In genomic region chr1:198267056-198267455, GRCh38 we compare ENCODE assay signal across 2 cellular contexts.
A peak's percentile ranks its signal among the peaks of the same experiment; 100 is the strongest.
TF ChIP-seq lines count a peak whose summit lies in the region.

No MANE protein-coding gene starts in this region.

TF ChIP-seq in IMR-90, 13 proteins besides CTCF, POLR2A, EP300 and RAD21:
- TF ChIP-seq, protein P1, sequence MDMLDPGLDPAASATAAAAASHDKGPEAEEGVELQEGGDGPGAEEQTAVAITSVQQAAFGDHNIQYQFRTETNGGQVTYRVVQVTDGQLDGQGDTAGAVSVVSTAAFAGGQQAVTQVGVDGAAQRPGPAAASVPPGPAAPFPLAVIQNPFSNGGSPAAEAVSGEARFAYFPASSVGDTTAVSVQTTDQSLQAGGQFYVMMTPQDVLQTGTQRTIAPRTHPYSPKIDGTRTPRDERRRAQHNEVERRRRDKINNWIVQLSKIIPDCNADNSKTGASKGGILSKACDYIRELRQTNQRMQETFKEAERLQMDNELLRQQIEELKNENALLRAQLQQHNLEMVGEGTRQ (IDR thresholded peaks at IDR 0.05; ENCODE audit: low read depth, low read length), result no peak
- TF ChIP-seq MAFK (IDR thresholded peaks at IDR 0.05; ENCODE audit: low read depth, low read length) (no peak), MAZ (IDR thresholded peaks at IDR 0.05; ENCODE audit: borderline replicate concordance, low read depth, low read length) (no peak)

TF ChIP-seq in GM12878, 131 proteins besides CTCF, POLR2A, EP300 and RAD21:
- TF ChIP-seq ZNF24 (IDR thresholded peaks at IDR 0.05) (peak; percentile 91), KLF5 (IDR thresholded peaks at IDR 0.05; ENCODE audit: partially characterized antibody) (no peak)
